Comparison of ENCODE assay signal across 24 cellular contexts in the genomic region with DNA sequence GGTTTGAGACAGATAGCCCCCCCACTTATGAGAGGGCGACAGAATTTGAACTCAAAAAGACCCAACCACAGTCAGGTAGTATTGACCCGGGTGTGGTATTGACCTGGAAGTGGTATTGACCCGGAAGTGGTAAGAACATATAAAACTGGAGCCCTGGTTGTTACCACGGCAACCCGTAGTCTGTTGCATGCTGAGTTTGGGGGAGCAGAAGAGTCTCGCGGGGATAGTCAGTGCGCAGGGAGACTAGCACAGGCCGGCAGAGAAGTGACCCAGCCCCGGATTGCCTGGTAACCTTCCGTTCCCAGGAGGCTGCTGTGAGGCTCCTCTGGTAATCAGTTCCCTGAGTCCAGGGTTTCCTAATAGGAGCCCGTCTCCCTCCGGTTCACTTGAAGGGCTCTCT.
A peak's percentile ranks its signal among the peaks of the same experiment; 100 is the strongest.
DNase-seq lines count a peak whose midpoint lies in the region; ATAC-seq, FAIRE-seq and TF ChIP-seq lines count a peak whose summit lies in the region.
"Had no signal": no experiment of that assay in that cellular context is flagged by ENCODE, and none has a peak within 500 bp of the region (broad histone marks: within the 10 kb centered on the region; RNA-seq: fewer than 3 reads in every experiment).

No MANE protein-coding gene starts in this region.

- no peaks in the 10 kb centered on the region for H3K36me3 ChIP-seq in BLaER1 treated with 17β-estradiol and CSF1 and Interleukin-3, amounts not matched to agents 10 nM and 100 nM
- no peaks in the 10 kb centered on the region for H3K36me3 ChIP-seq in mucosa of rectum (ENCODE audit: control insufficient read depth in 2 of 2, insufficient read depth in 2 of 2, low read length in 2 of 2)
- H3K36me3 ChIP-seq: ascending aorta, esophagus squamous epithelium, ovary, Peyer's patch, SJSA1 had no signal

- DNase-seq in GM12891 (ENCODE audit: insufficient read length, low spot score), result no peak
- DNase-seq in activated CD8-positive, alpha-beta T cell treated with anti-CD3 and anti-CD28 coated beads, Interleukin-2, amount 10 ng/mL, durations not matched to agents 7 days and 5 days, result no peak
- no peak for DNase-seq in NCI-H446 treated with DMSO at 0.1 percent for 48 hours (lab: John Stamatoyannopoulos, UW)
- no peak for DNase-seq in NCI-H146 treated with DMSO at 0.1 percent for 48 hours (lab: John Stamatoyannopoulos, UW; ENCODE audit: unreplicated experiment)
- DNase-seq: activated CD8-positive, alpha-beta memory T cell treated with anti-CD3 and anti-CD28 coated beads for 24 hours; activated naive CD4-positive, alpha-beta T cell treated with anti-CD3 and anti-CD28 coated beads, Interleukin-2, amount 50 U/mL, for 16 hours; activated T-cell treated with anti-CD3 and anti-CD28 coated beads, Interleukin-2, amount 50 U/mL, for 72 hours; effector memory CD4-positive, alpha-beta T cell; esophagus squamous epithelium; mesenchymal stem cell; naive thymus-derived CD8-positive, alpha-beta T cell; NCI-H1930; NK-92 treated with Interleukin-12 subunit alpha and Interleukin-12 subunit beta, amount 100 ng/mL, for 24 hours; stimulated activated naive CD4-positive, alpha-beta T cell treated with Interleukin-2 at 50 U/mL for 16 hours; trophoblast cell had no signal

- peak overlapping the region in 4 of 11 experiments; percentile 2 to 44 (median 28); a peak in 5 of 22 replicates for H3K27ac ChIP-seq in BLaER1 treated with 17β-estradiol and CSF1 and Interleukin-3, amounts not matched to agents 10 nM and 100 nM
- H3K27ac ChIP-seq in mucosa of rectum (ENCODE audit: low read depth in 2 of 2, low read length in 2 of 2), result peak overlapping the region; percentile 90 to 97
- H3K27ac ChIP-seq: SJSA1 had no signal

- peaks cover 34 to 83% (median 60%) of the 10 kb centered on the region in 10 experiments for H3K4me1 ChIP-seq in BLaER1 treated with 17β-estradiol and CSF1 and Interleukin-3, amounts not matched to agents 10 nM and 100 nM
- peaks cover 44 to 50% of the 10 kb centered on the region in 2 donors for H3K4me1 ChIP-seq in mucosa of rectum (ENCODE audit: control insufficient read depth in 2 of 2, insufficient read depth in 2 of 2, low read length in 2 of 2)

- CTCF ChIA-PET in activated CD8-positive, alpha-beta T cell treated with anti-CD3 and anti-CD28 coated beads, Interleukin-2, amount 10 ng/mL, durations not matched to agents 7 days and 5 days (lab: Charles Lee), result no interaction called here

- H3K4me3 ChIP-seq in BLaER1 treated with 17β-estradiol and CSF1 and Interleukin-3, amounts not matched to agents 10 nM and 100 nM, result no peak overlapping the region
- H3K4me3 ChIP-seq in mucosa of rectum (ENCODE audit: low read length in 2 of 2), result no peak overlapping the region
- H3K4me3 ChIP-seq: ascending aorta, esophagus squamous epithelium, ovary, Peyer's patch, SJSA1 had no signal

- POLR2A ChIA-PET in activated CD8-positive, alpha-beta T cell treated with anti-CD3 and anti-CD28 coated beads, Interleukin-2, amount 10 ng/mL, durations not matched to agents 7 days and 5 days (lab: Charles Lee), result interaction anchor here (1.5 kb wide), 1 partner anchor 13 kb away, joined by 5 read pairs; no protein-coding TSS in a partner anchor

- no peaks in the 10 kb centered on the region for H3K9me3 Mint-ChIP-seq in activated CD8-positive, alpha-beta T cell treated with anti-CD3 and anti-CD28 coated beads, Interleukin-2, amount 10 ng/mL, durations not matched to agents 7 days and 5 days (ENCODE audit: insufficient read depth)
- H3K9me3 Mint-ChIP-seq: naive thymus-derived CD8-positive, alpha-beta T cell; T-helper 1 cell treated with Interleukin-12 subunit alpha and Interleukin-12 subunit beta and Interleukin-4 antibody, amounts not matched to agents 30 μg/mL and 1 μg/mL, for 36 hours had no signal

- H3K4me1 Mint-ChIP-seq in activated CD8-positive, alpha-beta T cell treated with anti-CD3 and anti-CD28 coated beads, Interleukin-2, amount 10 ng/mL, durations not matched to agents 7 days and 5 days (ENCODE audit: low read depth), result peaks cover 17% of the 10 kb centered on the region

- H3K27me3 ChIP-seq in BLaER1 treated with 17β-estradiol and CSF1 and Interleukin-3, amounts not matched to agents 10 nM and 100 nM, result peaks cover 0 to 7% (median 0%) of the 10 kb centered on the region in 11 experiments; a peak in 2 of 22 replicates
- H3K27me3 ChIP-seq in mucosa of rectum (ENCODE audit: control insufficient read depth in 2 of 2, insufficient read depth in 2 of 2, low read length in 2 of 2), result no peaks in the 10 kb centered on the region
- H3K27me3 ChIP-seq: ascending aorta, esophagus squamous epithelium, ovary, Peyer's patch, SJSA1 had no signal

- H3K36me3 Mint-ChIP-seq in activated CD8-positive, alpha-beta T cell treated with anti-CD3 and anti-CD28 coated beads, Interleukin-2, amount 10 ng/mL, durations not matched to agents 7 days and 5 days (ENCODE audit: low read depth), result no peaks in the 10 kb centered on the region
- H3K36me3 Mint-ChIP-seq: naive thymus-derived CD8-positive, alpha-beta T cell had no signal

- FAIRE-seq in GM12891 (lab: Jason Lieb, UNC), result peak; percentile 90

- no peaks in the 10 kb centered on the region for H3K9me3 ChIP-seq in BLaER1 treated with 17β-estradiol and CSF1 and Interleukin-3, amounts not matched to agents 10 nM and 100 nM (replicated peaks in 1 of 11)
- H3K9me3 ChIP-seq in mucosa of rectum (ENCODE audit: control insufficient read depth in 2 of 2, low read length in 2 of 2), result no peaks in the 10 kb centered on the region
- H3K9me3 ChIP-seq: ascending aorta, esophagus squamous epithelium, ovary, Peyer's patch, SJSA1 had no signal

- peak overlapping the region; percentile 64 for H3K27ac Mint-ChIP-seq in activated CD8-positive, alpha-beta T cell treated with anti-CD3 and anti-CD28 coated beads, Interleukin-2, amount 10 ng/mL, durations not matched to agents 7 days and 5 days
- H3K27ac Mint-ChIP-seq: activated T-cell treated with anti-CD3 and anti-CD28 coated beads, Interleukin-2, amount 50 U/mL, for 72 hours had no signal

- H3K27me3 Mint-ChIP-seq in activated CD8-positive, alpha-beta T cell treated with anti-CD3 and anti-CD28 coated beads, Interleukin-2, amount 10 ng/mL, durations not matched to agents 7 days and 5 days (ENCODE audit: low read depth), result peaks cover 21% of the 10 kb centered on the region

- H4K20me1 ChIP-seq in BLaER1 treated with 17β-estradiol and CSF1 and Interleukin-3, amounts not matched to agents 10 nM and 100 nM, result no peaks in the 10 kb centered on the region

- no peak for ATAC-seq in activated CD8-positive, alpha-beta T cell treated with anti-CD3 and anti-CD28 coated beads, Interleukin-2, amount 10 ng/mL, durations not matched to agents 7 days and 5 days
- no peak for ATAC-seq in GM19324 (IDR thresholded peaks at IDR 0.05; ENCODE audit: low FRiP score, unreplicated experiment)
- no peak for ATAC-seq in HG02938 (IDR thresholded peaks at IDR 0.05; ENCODE audit: unreplicated experiment)
- ATAC-seq: activated T-cell treated with anti-CD3 and anti-CD28 coated beads, Interleukin-2, amount 50 U/mL, for 72 hours; naive thymus-derived CD8-positive, alpha-beta T cell had no signal

- peak overlapping the region; percentile 9 to 74 (median 59); a peak in 21 of 22 replicates for H3K4me2 ChIP-seq in BLaER1 treated with 17β-estradiol and CSF1 and Interleukin-3, amounts not matched to agents 10 nM and 100 nM

- TF ChIP-seq POLR2A in GM12891 (IDR thresholded peaks at IDR 0.05; ENCODE audit: low read depth, low read length), result no peak

- H3K9ac ChIP-seq in BLaER1 treated with 17β-estradiol and CSF1 and Interleukin-3, amounts not matched to agents 10 nM and 100 nM, result no peak overlapping the region
- peak overlapping the region in 1 of 2 donors; percentile 36 for H3K9ac ChIP-seq in mucosa of rectum (ENCODE audit: low read depth in 1 of 2, low read length in 2 of 2)

- H3K4me3 Mint-ChIP-seq in activated CD8-positive, alpha-beta T cell treated with anti-CD3 and anti-CD28 coated beads, Interleukin-2, amount 10 ng/mL, durations not matched to agents 7 days and 5 days, result no peak overlapping the region
- H3K4me3 Mint-ChIP-seq: T-helper 1 cell treated with Interleukin-12 subunit alpha and Interleukin-12 subunit beta and Interleukin-4 antibody, amounts not matched to agents 30 μg/mL and 1 μg/mL, for 36 hours had no signal

TF ChIP-seq in GM12891, 5 proteins besides CTCF, POLR2A, EP300 and RAD21:
- TF ChIP-seq PAX5 (IDR thresholded peaks at IDR 0.05; ENCODE audit: insufficient read depth, low read length, severe bottlenecking), result no peak
- no peak for TF ChIP-seq TAF1 (IDR thresholded peaks at IDR 0.05; ENCODE audit: low read depth, low read length)
- no peak for TF ChIP-seq SPI1 (IDR thresholded peaks at IDR 0.05; ENCODE audit: low read depth, low read length)
- no peak for TF ChIP-seq POU2F2 (IDR thresholded peaks at IDR 0.05; ENCODE audit: low read depth, low read length)
- no peak for TF ChIP-seq POLR2AphosphoS5 (IDR thresholded peaks at IDR 0.05; ENCODE audit: low read depth, low read length)
